ENCODE assay signal across 10 cellular contexts in genomic region chr3:128475355-128475754, GRCh38. TPM values are rescaled to one million over a fixed set of nuclear protein-coding genes. Genes with fewer than 3 reads are reported as not detected.
"Had no signal": no experiment of that assay in that cellular context is flagged by ENCODE, and none has a peak within 500 bp of the region (broad histone marks: within the 10 kb centered on the region; RNA-seq: fewer than 3 reads in every experiment).

No MANE protein-coding gene starts in this region.

- H3K4me3 Mint-ChIP-seq: GM23338, H9, HFFc6 had no signal

- H3K9me3 ChIP-seq: HAP-1 had no signal

- ATAC-seq: HCT116 had no signal

- H3K27ac Mint-ChIP-seq: GM23338, H9, HFFc6 had no signal

- H3K4me3 ChIP-seq: GM23248, GM23338, HAP-1 had no signal

- DNase-seq: GM23248, GOT3, H9, HCEC 1CT, HFFc6 had no signal

- H3K27ac ChIP-seq: GM23248 had no signal

RNA-seq across cellular contexts. Expression of gene DNAJB8, which starts 8.7 kb away (rescaled TPM):
- total RNA-seq: GM23248, GM23338, H1, H4, H9, HFFc6 had no signal
